ENCODE assay signal across 11 cellular contexts in genomic region chr4:3340703-3341088, GRCh38. TPM values are rescaled to one million over a fixed set of nuclear protein-coding genes. Genes with fewer than 3 reads are reported as not detected.
A peak's percentile ranks its signal among the peaks of the same experiment; 100 is the strongest.
DNase-seq lines count a peak whose midpoint lies in the region; FAIRE-seq and TF ChIP-seq lines count a peak whose summit lies in the region.
"Had no signal": no experiment of that assay in that cellular context is flagged by ENCODE, and none has a peak within 500 bp of the region (broad histone marks: within the 10 kb centered on the region; RNA-seq: fewer than 3 reads in every experiment).

No MANE protein-coding gene starts in this region.

- no peak overlapping the region for H3K18ac ChIP-seq in H1 (ENCODE audit: extremely low read depth, low read length)
- H3K18ac ChIP-seq in trophoblast cell (ENCODE audit: low read length) = no peak overlapping the region

- intact Hi-C loops in prostate gland (cut with DNase I) = no loop called here

- H3K79me1 ChIP-seq in H1 (ENCODE audit: low read depth, low read length) (no peaks in the 10 kb centered on the region), trophoblast cell (ENCODE audit: low read length) (no peaks in the 10 kb centered on the region)

- no peak overlapping the region for H2BK15ac ChIP-seq in H1 (ENCODE audit: low read length)

- no peak overlapping the region for H3K4ac ChIP-seq in H1 (replicated peaks; ENCODE audit: insufficient read length, low read depth, low read length)
- H3K4ac ChIP-seq in trophoblast cell (ENCODE audit: low read depth, low read length) = no peak overlapping the region

- no peak for TF ChIP-seq EP300 in H1 (IDR thresholded peaks at IDR 0.05; ENCODE audit: borderline replicate concordance in 1 of 2, low read depth in 2 of 2, low read length in 2 of 2)

- POLR2A ChIA-PET in H1 (lab: Charles Lee; ENCODE audit: partially characterized antibody) = interaction anchor here (1.0 kb wide), 1 partner anchor 10 kb away, joined by 3 read pairs; no protein-coding TSS in a partner anchor

- no peak overlapping the region for H3K9ac ChIP-seq in H1 (replicated peaks in 1 of 4; ENCODE audit: extremely low read depth in 1 of 4, low read depth in 3 of 4, low read length in 3 of 4)
- no peak overlapping the region for H3K9ac ChIP-seq in trophoblast cell (ENCODE audit: low read length)
- H3K9ac ChIP-seq: GM23248 had no signal

- peaks cover 0 to 13% of the 10 kb centered on the region in 2 experiments for H4K20me1 ChIP-seq in H1 (replicated peaks in 1 of 2; ENCODE audit: control insufficient read depth in 1 of 2, insufficient read depth in 2 of 2, low read length in 2 of 2)

- no peak overlapping the region for H3K56ac ChIP-seq in H1 (replicated peaks; ENCODE audit: insufficient read length, low read depth, low read length)

- H2BK120ac ChIP-seq in H1 (replicated peaks; ENCODE audit: low read depth, low read length) (no peak overlapping the region), trophoblast cell (ENCODE audit: insufficient read depth, low read length, poor library complexity) (no peak overlapping the region)

- FAIRE-seq in H1 (lab: Jason Lieb, UNC) = no peak
- no peak for FAIRE-seq in urothelium cell line (lab: Jason Lieb, UNC)

- TF ChIP-seq RAD21 in H1 (IDR thresholded peaks at IDR 0.05 in 1 of 2, conservative IDR thresholded peaks at IDR 0.05 in 1 of 2; ENCODE audit: low read depth in 2 of 2, low read length in 2 of 2) = peak in 1 of 2 experiments; percentile 32; a peak in 1 of 4 replicates

- H4K12ac ChIP-seq in trophoblast cell (ENCODE audit: low read depth, low read length) = no peak overlapping the region

- no peak overlapping the region for H3K4me2 ChIP-seq in H1 (ENCODE audit: insufficient read depth in 1 of 2, low read depth in 2 of 2, low read length in 2 of 2)
- H3K4me2 ChIP-seq in trophoblast cell (ENCODE audit: low read length) = no peak overlapping the region

- WGBS in H1 (ENCODE audit: extremely low coverage in 1 of 2, insufficient coverage in 1 of 2, insufficient read length in 1 of 2, insufficient replicate concordance in 2 of 2, low coverage in 1 of 2, low lambda C conversion rate in 2 of 2, missing lambda C conversion rate in 1 of 2), 2 experiments = 93% methylated on average over 14 of the region's 16 CpGs; no CpG with 5 or more reads in 1 of the 2 experiments
- 45% methylated on average over 15 of the region's 16 CpGs for WGBS in prostate gland
- WGBS in trophoblast cell (ENCODE audit: extremely low coverage, insufficient coverage, insufficient read length) = no CpG with 5 or more reads among the region's 16 CpGs

- H3K36me3 ChIP-seq in H1 (ENCODE audit: control insufficient read depth in 2 of 4, insufficient read depth in 4 of 4, low read length in 3 of 4) (no peaks in the 10 kb centered on the region), prostate gland (no peaks in the 10 kb centered on the region), trophoblast cell (ENCODE audit: control insufficient read depth in 1 of 2, insufficient read depth in 2 of 2, low read length in 2 of 2) (peaks cover 3 to 11% of the 10 kb centered on the region in 2 experiments)

- H3K27me3 ChIP-seq in H1 (replicated peaks in 1 of 4; ENCODE audit: control insufficient read depth in 3 of 4, extremely low read depth in 1 of 4, insufficient read depth in 3 of 4, low read length in 3 of 4) (no peaks in the 10 kb centered on the region), prostate gland (replicated peaks; ENCODE audit: insufficient read depth) (no peaks in the 10 kb centered on the region), trophoblast cell (ENCODE audit: insufficient read depth, low read length) (no peaks in the 10 kb centered on the region)
- H3K27me3 ChIP-seq: Peyer's patch had no signal

- H4K91ac ChIP-seq in H1 (replicated peaks; ENCODE audit: insufficient read length, low read length) (no peak overlapping the region), trophoblast cell (ENCODE audit: low read depth, low read length) (no peak overlapping the region)

- no peaks in the 10 kb centered on the region for H3K79me2 ChIP-seq in H1 (ENCODE audit: control insufficient read depth in 1 of 2, insufficient read depth in 2 of 2, low read length in 2 of 2)
- H3K79me2 ChIP-seq in trophoblast cell (ENCODE audit: control insufficient read depth, insufficient read depth, low read length, poor library complexity) = no peaks in the 10 kb centered on the region

- H3K4me1 ChIP-seq in H1 (replicated peaks in 1 of 4; ENCODE audit: control insufficient read depth in 3 of 4, insufficient read depth in 4 of 4, low read length in 3 of 4) (peaks cover 0 to 4% (median 0%) of the 10 kb centered on the region in 4 experiments; a peak in 2 of 7 replicates), prostate gland (replicated peaks) (no peaks in the 10 kb centered on the region), trophoblast cell (ENCODE audit: control insufficient read depth in 1 of 2, insufficient read depth in 2 of 2, low read length in 2 of 2) (no peaks in the 10 kb centered on the region)
- H3K4me1 ChIP-seq: Peyer's patch had no signal

- H2AK5ac ChIP-seq in H1 (ENCODE audit: low read depth, low read length) = peak overlapping the region; percentile 75
- H2AK5ac ChIP-seq in trophoblast cell (ENCODE audit: low read length) = no peak overlapping the region

- no peak overlapping the region for H4K5ac ChIP-seq in H1 (ENCODE audit: insufficient read length, low read depth, low read length)

- H4K8ac ChIP-seq in H1 (ENCODE audit: extremely low read depth, insufficient read depth, low read length) (peak overlapping the region; percentile 51), trophoblast cell (ENCODE audit: low read depth, low read length) (no peak overlapping the region)

- no peak for TF ChIP-seq POLR2A in H1 (IDR thresholded peaks at IDR 0.05; ENCODE audit: control extremely low read depth in 1 of 2, low read depth in 2 of 2, low read length in 2 of 2)
- TF ChIP-seq POLR2A in prostate gland (IDR thresholded peaks at IDR 0.05) = no peak

- CTCF ChIA-PET in H1 (lab: Charles Lee; ENCODE audit: partially characterized antibody) = interaction anchor here (0.9 to 1.2 kb wide), 3 partner anchors 22 to 111 kb away, joined by 3 read pairs; no protein-coding TSS in a partner anchor

- no peak overlapping the region for H2AFZ ChIP-seq in H1 (ENCODE audit: low read length)
- no peak overlapping the region for H2AFZ ChIP-seq in trophoblast cell (ENCODE audit: insufficient read depth, low read length, poor library complexity)
- H2AFZ ChIP-seq: GM23248 had no signal

- no peak overlapping the region for H3K14ac ChIP-seq in H1 (ENCODE audit: insufficient read length)
- no peak overlapping the region for H3K14ac ChIP-seq in trophoblast cell (ENCODE audit: low read length)

- H3K9me3 ChIP-seq in H1 (ENCODE audit: insufficient read depth in 2 of 2, low read depth in 1 of 2, low read length in 1 of 2) = no peaks in the 10 kb centered on the region
- H3K9me3 ChIP-seq in prostate gland = no peaks in the 10 kb centered on the region
- H3K9me3 ChIP-seq in trophoblast cell (ENCODE audit: insufficient read depth, low read depth, low read length) = no peaks in the 10 kb centered on the region
- H3K9me3 ChIP-seq: Peyer's patch had no signal

- H3K23me2 ChIP-seq in H1 (ENCODE audit: low read depth, low read length) = no peaks in the 10 kb centered on the region

- H2BK5ac ChIP-seq in H1 (ENCODE audit: low read depth, low read length) (no peak overlapping the region), trophoblast cell (ENCODE audit: low read depth, low read length, poor library complexity) (no peak overlapping the region)

- H3K23ac ChIP-seq in H1 (ENCODE audit: insufficient read length) = no peak overlapping the region
- H3K23ac ChIP-seq in trophoblast cell (ENCODE audit: low read length) = no peak overlapping the region

- H3K4me3 ChIP-seq in H1 (ENCODE audit: extremely low read depth in 1 of 4, insufficient read depth in 2 of 4, low read depth in 3 of 4, low read length in 4 of 4) (no peak overlapping the region), prostate gland (no peak overlapping the region), trophoblast cell (ENCODE audit: low read depth, low read length) (no peak overlapping the region)
- H3K4me3 ChIP-seq: GM23248, Peyer's patch had no signal

- DNase-seq in HT-29 (ENCODE audit: low spot score) = peak; percentile 32
- peak; percentile 35 for DNase-seq in NCI-H526 treated with DMSO at 0.1 percent for 48 hours (lab: John Stamatoyannopoulos, UW)
- no peak for DNase-seq in H1 (ENCODE audit: low read depth in 1 of 2, low spot score in 2 of 2)
- DNase-seq in prostate gland (ENCODE audit: low spot score) = peak; percentile 68
- no peak for DNase-seq in urothelium cell line (ENCODE audit: low spot score)
- DNase-seq in retina = no peak
- DNase-seq in trophoblast cell = no peak
- DNase-seq: dermis blood vessel endothelial cell, GM23248, naive B cell, Peyer's patch had no signal

- TF ChIP-seq CTCF in H1 (IDR thresholded peaks at IDR 0.05; ENCODE audit: control extremely low read depth in 1 of 3, insufficient read depth in 1 of 3, low read depth in 1 of 3, low read length in 3 of 3) (peak in 2 of 3 experiments; percentile 1 to 14; a peak in 2 of 4 replicates), prostate gland (IDR thresholded peaks at IDR 0.05) (peak in 3 of 4 experiments; percentile 45 to 56 (median 50))

- no peak overlapping the region for H2BK12ac ChIP-seq in H1 (ENCODE audit: low read depth, low read length)
- H2BK12ac ChIP-seq in trophoblast cell (ENCODE audit: low read length) = no peak overlapping the region

- no peak overlapping the region for H2BK20ac ChIP-seq in H1 (ENCODE audit: low read length)

- H3K27ac ChIP-seq in H1 (ENCODE audit: low read depth, low read length) (no peak overlapping the region), prostate gland (no peak overlapping the region), trophoblast cell (ENCODE audit: low read depth, low read length) (no peak overlapping the region)
- H3K27ac ChIP-seq: GM23248, Peyer's patch had no signal

TF ChIP-seq in H1, 55 proteins besides CTCF, POLR2A, EP300 and RAD21 (continues in another document):
- TF ChIP-seq KDM1A (IDR thresholded peaks at IDR 0.05; ENCODE audit: borderline replicate concordance, low read length) (no peak), RBBP5 (IDR thresholded peaks at IDR 0.05; ENCODE audit: borderline replicate concordance, low read depth, low read length) (no peak), ASH2L (IDR thresholded peaks at IDR 0.05; ENCODE audit: low read length) (no peak)

RNA-seq across cellular contexts. Expression of gene RGS12, which starts 47.9 kb away (rescaled TPM):
- total RNA-seq in HT-29 (2014; rRNA removed; shearing (Covaris generic)) = 7.1 and 7.6 TPM in 2 replicates
- 16.3 and 16.4 TPM in 2 replicates for total RNA-seq in H1 (2021; fragmentation: NEBNext Ultra II Directional; extraction: Animal tissue kit (Norgen Biotek cat#: 25700))
- 6.0 and 10.7 TPM in 2 replicates for polyA plus RNA-seq in H1 (2011; rRNA removed)
- polyA plus RNA-seq in H1 (2011; cell fraction: cytosol; rRNA removed) = 10.1 TPM
- 30.0 TPM for polyA plus RNA-seq in H1 (2011; cell fraction: nucleus; rRNA removed)
- 12.7 to 26.6 TPM (median 20.0 TPM) in 4 replicates for polyA plus RNA-seq in H1 (2012, experiment 1 of 2)
- polyA plus RNA-seq in H1 (2012, experiment 2 of 2) = 17.8 TPM
- polyA plus RNA-seq in H1 (2013, experiment 1 of 2) = 10.6 TPM
- polyA plus RNA-seq in H1 (2013, experiment 2 of 2) = 10.3 TPM
- polyA minus RNA-seq in H1 (2011; rRNA and poly(A)+ RNA removed) = 10.8 and 12.0 TPM in 2 replicates
- polyA minus RNA-seq in H1 (2011; cell fraction: cytosol; rRNA and poly(A)+ RNA removed) = 15.5 TPM
- polyA minus RNA-seq in H1 (2011; cell fraction: nucleus; rRNA and poly(A)+ RNA removed) = 28.6 TPM
- 10 to 100 TPM; 33.7 to 36.5 TPM for total RNA-seq in prostate gland
- 12.0 and 14.8 TPM in 2 replicates for polyA plus RNA-seq in trophoblast cell (2013)

Comparison
In these comparisons a context has a peak if more than half of its experiments do, and no peak if none do; other contexts are left out.
1. DNase-seq: peak in HT-29 (single experiment), NCI-H526 treated with DMSO at 0.1 percent for 48 hours (single experiment) and prostate gland (single experiment); none in H1 (0 of 2), urothelium cell line (single experiment), retina (single experiment) and trophoblast cell (0 of 2).